ENCODE assay signal across 8 cellular contexts in the genomic region with DNA sequence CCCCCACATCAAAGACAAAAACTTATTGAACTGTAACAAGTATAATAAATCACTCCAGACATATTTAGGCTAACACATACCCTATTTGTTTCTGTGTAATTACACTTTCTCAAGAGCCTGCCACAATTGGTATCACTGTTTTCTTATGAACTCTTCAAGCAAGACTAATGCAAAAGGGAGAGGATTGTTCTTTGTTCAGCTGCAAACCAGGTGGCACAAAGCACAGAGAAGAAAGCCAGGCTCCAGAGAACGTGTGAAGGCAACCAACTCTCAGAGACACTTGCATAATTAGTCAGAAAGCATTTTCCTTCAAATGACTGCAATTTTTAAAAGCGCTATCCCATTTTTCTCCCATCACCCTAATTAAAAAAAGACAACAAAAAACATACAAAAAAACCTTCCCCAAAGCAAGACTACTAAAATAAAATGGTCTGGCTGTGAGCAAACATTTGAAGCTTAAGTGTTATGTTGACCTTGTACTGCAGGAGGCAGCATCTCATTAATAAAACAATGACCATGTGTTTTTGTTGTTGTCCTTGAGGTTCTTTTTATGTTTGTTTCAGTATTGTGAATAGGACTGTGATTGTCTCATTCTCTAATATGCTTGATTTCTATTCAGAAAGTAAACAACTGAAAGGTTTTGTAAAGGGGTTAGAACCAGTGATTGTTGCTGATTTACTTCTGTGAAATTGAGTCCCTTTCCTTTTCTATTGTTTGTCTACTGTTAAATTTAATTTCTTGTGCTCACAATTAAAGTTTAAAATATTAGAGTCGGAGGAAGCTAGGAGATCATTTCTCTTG.
DNase-seq lines count a peak whose midpoint lies in the region; TF ChIP-seq lines count a peak whose summit lies in the region.

No MANE protein-coding gene starts in this region.

- no peak overlapping the region for H2AK5ac ChIP-seq in mesendoderm (ENCODE audit: low read length)

- no peak overlapping the region for H3K4me2 ChIP-seq in mesendoderm (ENCODE audit: low read length)

- H3K9ac ChIP-seq in mesendoderm (ENCODE audit: low read length), result no peak overlapping the region

- DNase-seq in SIG-M5 treated with dmso at 0.1 percent for 504 hours (lab: John Stamatoyannopoulos, UW; ENCODE audit: unreplicated experiment) (peak; percentile 25), SIG-M5 (lab: John Stamatoyannopoulos, UW) (no peak), NCI-H2081 (lab: John Stamatoyannopoulos, UW) (peak; percentile 68 to 87), coronary artery (ENCODE audit: low spot score) (no peak), mesendoderm (peak; percentile 43), HPDE6-E6E7 (ENCODE audit: extremely low spot score) (no peak), amygdala (lab: John Stamatoyannopoulos, UW) (no peak)
- no peak for DNase-seq in activated CD8-positive, alpha-beta memory T cell treated with anti-CD3 and anti-CD28 coated beads, Interleukin-2, amount 50 U/mL, for 48 hours

- H3K36me3 ChIP-seq in mesendoderm (ENCODE audit: control insufficient read depth, insufficient read depth, low read length), result no peaks in the 10 kb centered on the region

- no peaks in the 10 kb centered on the region for H3K4me1 ChIP-seq in mesendoderm (ENCODE audit: control insufficient read depth, low read depth, low read length)

- H3K27ac ChIP-seq in coronary artery (no peak overlapping the region), mesendoderm (ENCODE audit: low read depth, low read length) (no peak overlapping the region)

- H2BK15ac ChIP-seq in mesendoderm (replicated peaks; ENCODE audit: low read depth), result no peak overlapping the region

- no peak overlapping the region for H2BK5ac ChIP-seq in mesendoderm (ENCODE audit: low read length)

- H3K27me3 ChIP-seq in mesendoderm (ENCODE audit: insufficient read depth, low read length, poor library complexity), result no peaks in the 10 kb centered on the region

- no peak overlapping the region for H4K8ac ChIP-seq in mesendoderm (ENCODE audit: low read depth, low read length)

- H3K23ac ChIP-seq in mesendoderm (ENCODE audit: low read length), result no peak overlapping the region

- peak; percentile 40 for TF ChIP-seq CTCF in coronary artery (IDR thresholded peaks at IDR 0.05)

- no peak overlapping the region for H2BK120ac ChIP-seq in mesendoderm (ENCODE audit: low read depth, low read length)

- no peaks in the 10 kb centered on the region for H3K79me2 ChIP-seq in mesendoderm (ENCODE audit: control insufficient read depth, insufficient read depth, low read length)

- H4K5ac ChIP-seq in mesendoderm (ENCODE audit: low read length), result no peak overlapping the region

- no CpG with 5 or more reads among the region's 3 CpGs for WGBS in mesendoderm (ENCODE audit: extremely low coverage, insufficient coverage, low lambda C conversion rate)

- H3K56ac ChIP-seq in mesendoderm (ENCODE audit: low read length), result no peak overlapping the region

- no peak overlapping the region for H3K4me3 ChIP-seq in coronary artery
- no peak overlapping the region for H3K4me3 ChIP-seq in mesendoderm (ENCODE audit: low read length)

- H3K18ac ChIP-seq in mesendoderm (ENCODE audit: low read length), result no peak overlapping the region

- no peak overlapping the region for H3K4ac ChIP-seq in mesendoderm (ENCODE audit: low read depth, low read length)

- H3K79me1 ChIP-seq in mesendoderm (ENCODE audit: low read length), result no peaks in the 10 kb centered on the region

Comparison
In these comparisons a context has a peak if more than half of its experiments do, and no peak if none do; other contexts are left out.
1. DNase-seq: peak in SIG-M5 treated with dmso at 0.1 percent for 504 hours (single experiment), NCI-H2081 (2 of 2) and mesendoderm (single experiment); none in SIG-M5 (single experiment), coronary artery (single experiment), HPDE6-E6E7 (single experiment), amygdala (0 of 56) and activated CD8-positive, alpha-beta memory T cell treated with anti-CD3 and anti-CD28 coated beads, Interleukin-2, amount 50 U/mL, for 48 hours (single experiment).